Comparison of ENCODE assay signal across 16 cellular contexts in the genomic region with DNA sequence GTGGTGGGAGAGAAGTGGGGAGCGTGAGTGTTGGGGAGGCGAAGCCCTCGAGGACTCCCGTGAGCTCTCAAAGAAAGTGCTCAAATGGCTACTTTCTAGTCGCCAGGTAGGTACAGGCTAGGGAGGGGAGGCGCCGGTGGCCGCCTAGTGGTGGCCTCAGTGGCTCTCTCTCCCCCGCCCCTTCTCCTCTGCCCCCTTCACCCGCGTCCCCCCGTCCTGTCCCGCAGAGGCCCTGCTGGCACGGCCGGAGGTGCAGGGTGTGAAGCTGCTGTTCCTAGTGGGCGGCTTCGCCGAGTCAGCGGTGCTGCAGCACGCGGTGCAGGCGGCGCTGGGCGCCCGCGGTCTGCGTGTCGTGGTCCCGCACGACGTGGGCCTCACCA. TPM values are rescaled to one million over a fixed set of nuclear protein-coding genes. Genes with fewer than 3 reads are reported as not detected.
DNase-seq lines count a peak whose midpoint lies in the region; ATAC-seq and TF ChIP-seq lines count a peak whose summit lies in the region.
"Had no signal": no experiment of that assay in that cellular context is flagged by ENCODE, and none has a peak within 500 bp of the region (broad histone marks: within the 10 kb centered on the region; RNA-seq: fewer than 3 reads in every experiment).

No MANE protein-coding gene starts in this region.

- no peak overlapping the region for H3K27ac ChIP-seq in HUES6 (ENCODE audit: low read depth, low read length)
- H3K27ac ChIP-seq in spleen, result no peak overlapping the region
- H3K27ac ChIP-seq: PC-9 had no signal

- intact Hi-C loops in spleen (cut with DNase I; ENCODE audit: low total_unique reads), result no loop called here

- in situ Hi-C loops in astrocyte of the cerebellum (cut with HindIII; ENCODE audit: low sequenced_read_pairs), result no loop called here

- peaks cover 16% of the 10 kb centered on the region for H3K4me1 ChIP-seq in HUES6 (ENCODE audit: control insufficient read depth, insufficient read depth, low read length)
- peaks cover 0 to 39% (median 23%) of the 10 kb centered on the region in 6 donors for H3K4me1 ChIP-seq in spleen

- no peak for ATAC-seq in HG02798 (IDR thresholded peaks at IDR 0.05; ENCODE audit: poor library complexity, unreplicated experiment)

- WGBS in spleen, 5 donors, result 85 to 93% (median 91%) methylated on average over 9 to 31 of the region's 31 CpGs

- TF ChIP-seq CTCF in astrocyte of the cerebellum (IDR thresholded peaks at IDR 0.05; ENCODE audit: low read depth, low read length, missing control alignments), result peak; percentile 9
- TF ChIP-seq CTCF in spleen (IDR thresholded peaks at IDR 0.05 in 8 of 11, conservative IDR thresholded peaks at IDR 0.05 in 3 of 11), result no peak

- no peak for TF ChIP-seq POLR2A in spleen (IDR thresholded peaks at IDR 0.05)

- H3K9ac ChIP-seq in HUES6 (ENCODE audit: low read length), result peak overlapping the region; percentile 37

- H3K4me3 ChIP-seq in HUES6 (ENCODE audit: low read depth, low read length) (peak overlapping the region; percentile 67), astrocyte of the cerebellum (ENCODE audit: low read depth, low read length) (no peak overlapping the region), spleen (peak overlapping the region in 5 of 8 donors; percentile 26 to 68 (median 39))
- H3K4me3 ChIP-seq: PC-9 had no signal

- no peaks in the 10 kb centered on the region for H3K9me3 ChIP-seq in HUES6 (ENCODE audit: control insufficient read depth, insufficient read depth, low read depth, low read length)
- H3K9me3 ChIP-seq in spleen, result no peaks in the 10 kb centered on the region

- H3K36me3 ChIP-seq in HUES6 (ENCODE audit: control insufficient read depth, insufficient read depth, low read length), result peaks cover 14% of the 10 kb centered on the region
- peaks cover 0 to 92% (median 12%) of the 10 kb centered on the region in 6 donors for H3K36me3 ChIP-seq in spleen

- DNase-seq in astrocyte of the cerebellum (ENCODE audit: low read depth), result no peak
- DNase-seq in iPS-NIHi7 (ENCODE audit: extremely low spot score), result peak; percentile 51
- DNase-seq in spleen, result no peak
- DNase-seq in Ammon's horn (ENCODE audit: low spot score), result no peak
- no peak for DNase-seq in MV-4-11 (lab: John Stamatoyannopoulos, UW)
- DNase-seq: cerebellar nuclear complex, GDM1, NCI-H1048 had no signal

- H3K27me3 ChIP-seq in HUES6 (ENCODE audit: control insufficient read depth, insufficient read depth, low read length), result peaks cover 65% of the 10 kb centered on the region
- peaks cover 0 to 6% (median 0%) of the 10 kb centered on the region in 7 donors for H3K27me3 ChIP-seq in spleen (replicated peaks in 1 of 7)

RNA-seq across cellular contexts. Expression of a gene that starts 16.3 kb away (rescaled TPM):
- total RNA-seq in spleen, result 10 to 100 TPM; 29.4 to 42.4 (median 35.1) TPM
- polyA plus RNA-seq in spleen, result 10 to 100 TPM; 31.3 to 55.5 (median 36.8) TPM

RNA-seq across cellular contexts. Expression of a gene that starts 18.8 kb away (rescaled TPM):
- total RNA-seq in spleen, result 10 to 100 TPM; 12.6 to 74.0 (median 29.9) TPM
- polyA plus RNA-seq in spleen, result 10 to 100 TPM in 2 of 3 donors, 1 to 10 TPM in 1; 5.7 to 41.6 (median 21.3) TPM
- total RNA-seq: activated T-helper 17 cell treated with anti-CD3 and anti-CD28 coated beads, Interleukin-2, amount 50 U/mL, for 72 hours; CD8-positive, alpha-beta T cell; HT-29; PC-9; renal cortical epithelial cell; T-helper 1 cell treated with Interleukin-12 subunit alpha and Interleukin-12 subunit beta and Interleukin-4 antibody, amounts not matched to agents 30 ng/mL and 1 ng/mL, for 36 hours had no signal

RNA-seq across cellular contexts. Expression of a gene that starts 30.0 kb away (rescaled TPM):
- total RNA-seq in spleen, result not detected
- polyA plus RNA-seq in spleen, result under 1 TPM in 2 of 3 donors, not detected in 1; 0.06 to 0.11 TPM

RNA-seq across cellular contexts. Expression of a gene that starts 35.3 kb away (rescaled TPM):
- total RNA-seq in spleen, result 10 to 100 TPM; 41.8 to 84.7 (median 57.9) TPM
- 10 to 100 TPM; 24.8 to 56.9 (median 29.3) TPM for polyA plus RNA-seq in spleen

RNA-seq across cellular contexts. Expression of a gene that starts 38.9 kb away (rescaled TPM):
- total RNA-seq in spleen, result 10 to 100 TPM in 5 of 7 donors, 1 to 10 TPM in 2; 3.0 to 50.2 (median 21.9) TPM
- 10 to 100 TPM in 2 of 3 donors, 1 to 10 TPM in 1; 8.1 to 18.4 (median 11.0) TPM for polyA plus RNA-seq in spleen
- total RNA-seq: activated T-helper 17 cell treated with anti-CD3 and anti-CD28 coated beads, Interleukin-2, amount 50 U/mL, for 72 hours; HT-29; PC-9; renal cortical epithelial cell; T-helper 1 cell treated with Interleukin-12 subunit alpha and Interleukin-12 subunit beta and Interleukin-4 antibody, amounts not matched to agents 30 ng/mL and 1 ng/mL, for 36 hours had no signal
